ENCODE assay signal across 1 cellular context in genomic region chr4:184472540-184473264, GRCh38.
TF ChIP-seq lines count a peak whose summit lies in the region.

No MANE protein-coding gene starts in this region.

TF ChIP-seq in HepG2, 621 proteins besides CTCF, POLR2A, EP300 and RAD21 (continued from another document and continues in another):
- peak; percentile 48; the same call in 1 of the 2 replicates for TF ChIP-seq YEATS2 (CRISPR knock-in tag; IDR thresholded peaks at IDR 0.05; ENCODE audit: borderline replicate concordance)
- TF ChIP-seq ZMAT3 (CRISPR knock-in tag; conservative IDR thresholded peaks at IDR 0.05), result peak; percentile 60; the same call in 1 of the 2 replicates
- no peak for TF ChIP-seq CSRNP2 (CRISPR knock-in tag; conservative IDR thresholded peaks at IDR 0.05; ENCODE audit: low read depth)
- TF ChIP-seq ASH2L (IDR thresholded peaks at IDR 0.05; ENCODE audit: insufficient read length, low read depth, low read length), result peak; percentile 62
- peak; percentile 97 for TF ChIP-seq HNRNPL (IDR thresholded peaks at IDR 0.05; ENCODE audit: low read depth, low read length)
- no peak for TF ChIP-seq GPN1 (CRISPR knock-in tag; IDR thresholded peaks at IDR 0.05; ENCODE audit: borderline replicate concordance)
- no peak for TF ChIP-seq ZNF629 (CRISPR knock-in tag; conservative IDR thresholded peaks at IDR 0.05)
- no peak for TF ChIP-seq HMGA1 (CRISPR knock-in tag; conservative IDR thresholded peaks at IDR 0.05)
- no peak; the same call in 1 of the 2 replicates for TF ChIP-seq ZFP82 (CRISPR knock-in tag; IDR thresholded peaks at IDR 0.05; ENCODE audit: borderline replicate concordance)
- TF ChIP-seq KLF13 (CRISPR knock-in tag; IDR thresholded peaks at IDR 0.05), result no peak
- TF ChIP-seq, protein P1, sequence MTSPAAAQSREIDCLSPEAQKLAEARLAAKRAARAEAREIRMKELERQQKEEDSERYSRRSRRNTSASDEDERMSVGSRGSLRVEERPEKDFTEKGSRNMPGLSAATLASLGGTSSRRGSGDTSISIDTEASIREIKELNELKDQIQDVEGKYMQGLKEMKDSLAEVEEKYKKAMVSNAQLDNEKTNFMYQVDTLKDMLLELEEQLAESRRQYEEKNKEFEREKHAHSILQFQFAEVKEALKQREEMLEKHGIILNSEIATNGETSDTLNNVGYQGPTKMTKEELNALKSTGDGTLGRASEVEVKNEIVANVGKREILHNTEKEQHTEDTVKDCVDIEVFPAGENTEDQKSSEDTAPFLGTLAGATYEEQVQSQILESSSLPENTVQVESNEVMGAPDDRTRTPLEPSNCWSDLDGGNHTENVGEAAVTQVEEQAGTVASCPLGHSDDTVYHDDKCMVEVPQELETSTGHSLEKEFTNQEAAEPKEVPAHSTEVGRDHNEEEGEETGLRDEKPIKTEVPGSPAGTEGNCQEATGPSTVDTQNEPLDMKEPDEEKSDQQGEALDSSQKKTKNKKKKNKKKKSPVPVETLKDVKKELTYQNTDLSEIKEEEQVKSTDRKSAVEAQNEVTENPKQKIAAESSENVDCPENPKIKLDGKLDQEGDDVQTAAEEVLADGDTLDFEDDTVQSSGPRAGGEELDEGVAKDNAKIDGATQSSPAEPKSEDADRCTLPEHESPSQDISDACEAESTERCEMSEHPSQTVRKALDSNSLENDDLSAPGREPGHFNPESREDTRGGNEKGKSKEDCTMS (CRISPR knock-in tag; conservative IDR thresholded peaks at IDR 0.05), result no peak
- TF ChIP-seq SMAD1 (CRISPR knock-in tag; IDR thresholded peaks at IDR 0.05; ENCODE audit: borderline replicate concordance, low read depth), result no peak
- TF ChIP-seq ZNF766 (CRISPR knock-in tag; IDR thresholded peaks at IDR 0.05; ENCODE audit: borderline replicate concordance), result no peak
- no peak for TF ChIP-seq ZFP37 (CRISPR knock-in tag; IDR thresholded peaks at IDR 0.05; ENCODE audit: borderline replicate concordance)
- TF ChIP-seq NR0B2 (CRISPR knock-in tag; IDR thresholded peaks at IDR 0.05), result 0 out of 2 replicates have a peak, but pooled peaks have one; percentile 34
- no peak for TF ChIP-seq PRPF4 (IDR thresholded peaks at IDR 0.05; ENCODE audit: low read depth, low read length, poor library complexity, severe bottlenecking)
- TF ChIP-seq, protein P2, sequence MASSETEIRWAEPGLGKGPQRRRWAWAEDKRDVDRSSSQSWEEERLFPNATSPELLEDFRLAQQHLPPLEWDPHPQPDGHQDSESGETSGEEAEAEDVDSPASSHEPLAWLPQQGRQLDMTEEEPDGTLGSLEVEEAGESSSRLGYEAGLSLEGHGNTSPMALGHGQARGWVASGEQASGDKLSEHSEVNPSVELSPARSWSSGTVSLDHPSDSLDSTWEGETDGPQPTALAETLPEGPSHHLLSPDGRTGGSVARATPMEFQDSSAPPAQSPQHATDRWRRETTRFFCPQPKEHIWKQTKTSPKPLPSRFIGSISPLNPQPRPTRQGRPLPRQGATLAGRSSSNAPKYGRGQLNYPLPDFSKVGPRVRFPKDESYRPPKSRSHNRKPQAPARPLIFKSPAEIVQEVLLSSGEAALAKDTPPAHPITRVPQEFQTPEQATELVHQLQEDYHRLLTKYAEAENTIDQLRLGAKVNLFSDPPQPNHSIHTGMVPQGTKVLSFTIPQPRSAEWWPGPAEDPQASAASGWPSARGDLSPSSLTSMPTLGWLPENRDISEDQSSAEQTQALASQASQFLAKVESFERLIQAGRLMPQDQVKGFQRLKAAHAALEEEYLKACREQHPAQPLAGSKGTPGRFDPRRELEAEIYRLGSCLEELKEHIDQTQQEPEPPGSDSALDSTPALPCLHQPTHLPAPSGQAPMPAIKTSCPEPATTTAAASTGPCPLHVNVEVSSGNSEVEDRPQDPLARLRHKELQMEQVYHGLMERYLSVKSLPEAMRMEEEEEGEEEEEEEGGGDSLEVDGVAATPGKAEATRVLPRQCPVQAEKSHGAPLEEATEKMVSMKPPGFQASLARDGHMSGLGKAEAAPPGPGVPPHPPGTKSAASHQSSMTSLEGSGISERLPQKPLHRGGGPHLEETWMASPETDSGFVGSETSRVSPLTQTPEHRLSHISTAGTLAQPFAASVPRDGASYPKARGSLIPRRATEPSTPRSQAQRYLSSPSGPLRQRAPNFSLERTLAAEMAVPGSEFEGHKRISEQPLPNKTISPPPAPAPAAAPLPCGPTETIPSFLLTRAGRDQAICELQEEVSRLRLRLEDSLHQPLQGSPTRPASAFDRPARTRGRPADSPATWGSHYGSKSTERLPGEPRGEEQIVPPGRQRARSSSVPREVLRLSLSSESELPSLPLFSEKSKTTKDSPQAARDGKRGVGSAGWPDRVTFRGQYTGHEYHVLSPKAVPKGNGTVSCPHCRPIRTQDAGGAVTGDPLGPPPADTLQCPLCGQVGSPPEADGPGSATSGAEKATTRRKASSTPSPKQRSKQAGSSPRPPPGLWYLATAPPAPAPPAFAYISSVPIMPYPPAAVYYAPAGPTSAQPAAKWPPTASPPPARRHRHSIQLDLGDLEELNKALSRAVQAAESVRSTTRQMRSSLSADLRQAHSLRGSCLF (CRISPR knock-in tag; IDR thresholded peaks at IDR 0.05; ENCODE audit: borderline replicate concordance), result no peak
- no peak for TF ChIP-seq ZUFSP (CRISPR knock-in tag; IDR thresholded peaks at IDR 0.05; ENCODE audit: borderline replicate concordance)
- no peak for TF ChIP-seq ZNF33A (CRISPR knock-in tag; IDR thresholded peaks at IDR 0.05; ENCODE audit: borderline replicate concordance)
- no peak for TF ChIP-seq ZFP1 (CRISPR knock-in tag; IDR thresholded peaks at IDR 0.05)
- no peak for TF ChIP-seq MTA1 (CRISPR knock-in tag; IDR thresholded peaks at IDR 0.05; ENCODE audit: borderline replicate concordance)
- no peak for TF ChIP-seq ZBTB40 (IDR thresholded peaks at IDR 0.05)
- TF ChIP-seq ZBTB40 (CRISPR knock-in tag; IDR thresholded peaks at IDR 0.05), result 0 out of 2 replicates have a peak, but pooled peaks have one; percentile 21
- TF ChIP-seq ZNF331 (CRISPR knock-in tag; IDR thresholded peaks at IDR 0.05), result peak; percentile 18; the same call in 1 of the 2 replicates
- no peak for TF ChIP-seq MBNL3 (CRISPR knock-in tag; conservative IDR thresholded peaks at IDR 0.05)
- no peak for TF ChIP-seq SRSF1 (optimal IDR thresholded peaks at IDR 0.05; ENCODE audit: low read depth, low read length)
- peak; percentile 63 for TF ChIP-seq HES4 (CRISPR knock-in tag; IDR thresholded peaks at IDR 0.05; ENCODE audit: borderline replicate concordance)
- TF ChIP-seq, protein P3, sequence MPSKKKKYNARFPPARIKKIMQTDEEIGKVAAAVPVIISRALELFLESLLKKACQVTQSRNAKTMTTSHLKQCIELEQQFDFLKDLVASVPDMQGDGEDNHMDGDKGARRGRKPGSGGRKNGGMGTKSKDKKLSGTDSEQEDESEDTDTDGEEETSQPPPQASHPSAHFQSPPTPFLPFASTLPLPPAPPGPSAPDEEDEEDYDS (CRISPR knock-in tag; IDR thresholded peaks at IDR 0.05), result no peak
- TF ChIP-seq PAWR (CRISPR knock-in tag; IDR thresholded peaks at IDR 0.05; ENCODE audit: borderline replicate concordance), result no peak
- no peak for TF ChIP-seq FLYWCH1 (CRISPR knock-in tag; IDR thresholded peaks at IDR 0.05)
- no peak for TF ChIP-seq FIP1L1 (IDR thresholded peaks at IDR 0.05; ENCODE audit: borderline replicate concordance, insufficient read depth, low read depth, low read length)
- no peak for TF ChIP-seq ZNF800 (CRISPR knock-in tag; IDR thresholded peaks at IDR 0.05)
- peak; percentile 48; the same call in 1 of the 2 replicates for TF ChIP-seq NCOR1 (IDR thresholded peaks at IDR 0.05; ENCODE audit: borderline replicate concordance, low read length)
- peak; percentile 59; the same call in 1 of the 2 replicates for TF ChIP-seq TBX3 (IDR thresholded peaks at IDR 0.05; ENCODE audit: borderline replicate concordance)
